10 cellular contexts compared by ENCODE assay signal in genomic region chr4:110533940-110534339, GRCh38. TPM values are rescaled to one million over a fixed set of nuclear protein-coding genes. Genes with fewer than 3 reads are reported as not detected.
A peak's percentile ranks its signal among the peaks of the same experiment; 100 is the strongest.
DNase-seq lines count a peak whose midpoint lies in the region; ATAC-seq and TF ChIP-seq lines count a peak whose summit lies in the region.
"Had no signal": no experiment of that assay in that cellular context is flagged by ENCODE, and none has a peak within 500 bp of the region (broad histone marks: within the 10 kb centered on the region; RNA-seq: fewer than 3 reads in every experiment).

No MANE protein-coding gene starts in this region.

- POLR2A ChIA-PET in RWPE1 (lab: Yijun Ruan, JAX; ENCODE audit: low non-redundant PET) = no interaction called here

- H3K27ac Mint-ChIP-seq in GM23338 = no peak overlapping the region
- H3K27ac Mint-ChIP-seq: naive thymus-derived CD8-positive, alpha-beta T cell had no signal

- no peaks in the 10 kb centered on the region for H3K27me3 ChIP-seq in GM23338 (ENCODE audit: insufficient read depth)
- no peaks in the 10 kb centered on the region for H3K27me3 ChIP-seq in foreskin keratinocyte

- H3K79me2 ChIP-seq in GM23338 (replicated peaks; ENCODE audit: insufficient read depth) = no peaks in the 10 kb centered on the region

- H3K9me3 Mint-ChIP-seq in GM23338 = no peaks in the 10 kb centered on the region; the same call in 2 of the 3 replicates

- no peaks in the 10 kb centered on the region for H3K9me2 ChIP-seq in GM23338 (ENCODE audit: insufficient read depth)

- no peak for TF ChIP-seq CTCF in GM23338 (conservative IDR thresholded peaks at IDR 0.05; ENCODE audit: low read depth in 2 of 2)
- TF ChIP-seq CTCF in RWPE1 (conservative IDR thresholded peaks at IDR 0.05; ENCODE audit: low read depth) = no peak
- no peak for TF ChIP-seq CTCF in foreskin keratinocyte (conservative IDR thresholded peaks at IDR 0.05)

- H3K4me2 ChIP-seq in GM23338 = 0 out of 2 replicates have a peak overlapping the region, but pooled peaks have one; percentile 47

- ATAC-seq in GM23338 (peak; percentile 41; the same call in 2 of the 3 replicates), foreskin keratinocyte (peak; percentile 100)
- ATAC-seq: naive thymus-derived CD8-positive, alpha-beta T cell had no signal

- CTCF ChIA-PET in RWPE1 (lab: Yijun Ruan, JAX) = no interaction called here

- no peak overlapping the region for H2AFZ ChIP-seq in GM23338

- H3K4me1 ChIP-seq in GM23338 (ENCODE audit: insufficient read depth) (peaks cover 10% of the 10 kb centered on the region; the same call in 1 of the 2 replicates), foreskin keratinocyte (no peaks in the 10 kb centered on the region)

- H3K36me3 Mint-ChIP-seq in GM23338 (ENCODE audit: low read depth) = no peaks in the 10 kb centered on the region

- DNase-seq in A172 (ENCODE audit: low spot score) = peak; percentile 96
- DNase-seq in GM23338 (ENCODE audit: low spot score) = peak; percentile 32
- DNase-seq in RWPE1 (ENCODE audit: low spot score) = peak; percentile 86
- peak; percentile 94 to 97 for DNase-seq in foreskin keratinocyte
- DNase-seq in NCI-H2081 (lab: John Stamatoyannopoulos, UW) = no peak
- DNase-seq in D341Med (ENCODE audit: low spot score) = no peak
- DNase-seq in activated gamma-delta T cell (lab: John Stamatoyannopoulos, UW) = no peak
- no peak for DNase-seq in cerebellar nuclear complex (lab: John Stamatoyannopoulos, UW)
- DNase-seq: DMS79 treated with DMSO at 0.1 percent for 48 hours; naive thymus-derived CD8-positive, alpha-beta T cell had no signal

- peaks cover 5% of the 10 kb centered on the region for H3K27me3 Mint-ChIP-seq in GM23338 (ENCODE audit: insufficient read depth, low read depth, poor library complexity)

- H3K4me1 Mint-ChIP-seq in GM23338 = peaks cover 8% of the 10 kb centered on the region; the same call in 2 of the 3 replicates
- H3K4me1 Mint-ChIP-seq: naive thymus-derived CD8-positive, alpha-beta T cell had no signal

- no peak overlapping the region for H3K4me3 Mint-ChIP-seq in GM23338
- H3K4me3 Mint-ChIP-seq: naive thymus-derived CD8-positive, alpha-beta T cell had no signal

- H3K4me3 ChIP-seq in GM23338 = no peak overlapping the region

- no peaks in the 10 kb centered on the region for H3K36me3 ChIP-seq in GM23338 (ENCODE audit: insufficient read depth)

- no peaks in the 10 kb centered on the region for H4K20me1 ChIP-seq in GM23338 (replicated peaks; ENCODE audit: insufficient read depth)

- H3F3A ChIP-seq in GM23338 (replicated peaks; ENCODE audit: low read depth) = no peaks in the 10 kb centered on the region

- no peak overlapping the region for H3K27ac ChIP-seq in GM23338 (ENCODE audit: low read depth)
- H3K27ac ChIP-seq in RWPE1 = no peak overlapping the region
- H3K27ac ChIP-seq in foreskin keratinocyte = peak overlapping the region; percentile 66

TF ChIP-seq in GM23338, 12 proteins besides CTCF, POLR2A, EP300 and RAD21 (continues in another document):
- TF ChIP-seq STAT1 (IDR thresholded peaks at IDR 0.05; ENCODE audit: unreplicated experiment) = no peak
- TF ChIP-seq CREB1 (CRISPR knock-in tag; IDR thresholded peaks at IDR 0.05; ENCODE audit: low read depth) = no peak
- TF ChIP-seq REST (IDR thresholded peaks at IDR 0.05; ENCODE audit: unreplicated experiment) = no peak
- TF ChIP-seq ZNF114 (CRISPR knock-in tag; IDR thresholded peaks at IDR 0.05) = no peak
- TF ChIP-seq ZNF462 (CRISPR knock-in tag; IDR thresholded peaks at IDR 0.05) = no peak
- no peak for TF ChIP-seq NANOG (IDR thresholded peaks at IDR 0.05; ENCODE audit: borderline replicate concordance)
- TF ChIP-seq EZH2 (IDR thresholded peaks at IDR 0.05; ENCODE audit: low read depth, unreplicated experiment) = no peak
- no peak for TF ChIP-seq POLR2AphosphoS5 (IDR thresholded peaks at IDR 0.05; ENCODE audit: low read depth)

RNA-seq across cellular contexts. Expression of gene ENPEP, which starts 58.0 kb away (rescaled TPM):
- total RNA-seq in A172 (2014; rRNA removed; shearing (Covaris generic)) = not detected in 2 replicates
- 0.74 and 1.5 TPM in 2 replicates for total RNA-seq in GM23338 (2014; rRNA removed; shearing (Covaris generic))
- 0.28 and 0.79 TPM in 2 replicates for polyA plus RNA-seq in GM23338 (2016; fragmentation: Nextera tagmentation; extraction: Ambion mirVana)
- under 0.01 TPM in 1 of 2 replicates, not detected in the other for total RNA-seq in foreskin keratinocyte
- 0.01 TPM in 1 of 2 replicates, not detected in the other for polyA plus RNA-seq in foreskin keratinocyte
- total RNA-seq: naive thymus-derived CD8-positive, alpha-beta T cell had no signal
- polyA plus RNA-seq: naive thymus-derived CD8-positive, alpha-beta T cell had no signal

Comparison
In these comparisons a context has a peak if more than half of its experiments do, and no peak if none do; other contexts are left out.
1. DNase-seq: peak in A172 (single experiment), GM23338 (single experiment), RWPE1 (single experiment) and foreskin keratinocyte (2 of 2); none in NCI-H2081 (0 of 2), D341Med (single experiment), activated gamma-delta T cell (single experiment) and cerebellar nuclear complex (0 of 2).